27 cellular contexts compared by ENCODE assay signal in genomic region chr11:33948494-33948893, GRCh38. TPM values are rescaled to one million over a fixed set of nuclear protein-coding genes. Genes with fewer than 3 reads are reported as not detected.
"Had no signal": no experiment of that assay in that cellular context is flagged by ENCODE, and none has a peak within 500 bp of the region (broad histone marks: within the 10 kb centered on the region; RNA-seq: fewer than 3 reads in every experiment).

No MANE protein-coding gene starts in this region.

- H3K27ac Mint-ChIP-seq: mesothelial cell of epicardium; natural killer cell treated with Interleukin-12 subunit alpha and Interleukin-12 subunit beta and Interleukin-15 and Interleukin-18, amount 100 ng/mL, for 72 hours; stimulated activated effector memory CD8-positive, alpha-beta T cell treated with anti-CD3 and anti-CD28 coated beads, Interleukin-12 subunit alpha, Interleukin-12 subunit beta, amount 100 ng/mL, for 72 hours; stimulated activated naive CD8-positive, alpha-beta T cell treated with anti-CD3 and anti-CD28 coated beads, Interleukin-15, Interleukin-2, amounts not matched to agents 100 ng/mL and 50 ng/mL, for 24 hours had no signal

- H3K4me1 ChIP-seq: pancreas, prostate gland, suprapubic skin, upper lobe of right lung had no signal

- H3K79me2 ChIP-seq: hepatocyte had no signal

- H3K4me2 ChIP-seq: hepatocyte had no signal

- H3K4me3 ChIP-seq: hepatocyte, left ventricle myocardium inferior, lung, pancreas, prostate gland, skin epidermis, suprapubic skin, thoracic aorta, tibial artery, upper lobe of right lung had no signal

- DNase-seq: islet precursor cell; left ventricle myocardium inferior; mesendoderm; naive B cell; pancreas; right cardiac atrium; stimulated activated CD4-positive, alpha-beta T cell treated with anti-CD3 and anti-CD28 coated beads, Interleukin-12 subunit alpha, Interleukin-12 subunit beta, amount 100 ng/mL, for 4 hours; stimulated activated CD4-positive, alpha-beta T cell treated with anti-CD3 and anti-CD28 coated beads, Interleukin-15, amount 100 ng/mL, for 24 hours; stimulated activated CD4-positive, alpha-beta T cell treated with anti-CD3 and anti-CD28 coated beads, Interleukin-2, amount 100 ng/mL, for 24 hours; stimulated activated CD4-positive, alpha-beta T cell treated with anti-CD3 and anti-CD28 coated beads, Interleukin-4, amount 100 ng/mL, for 24 hours; stimulated activated naive CD4-positive, alpha-beta T cell; tibial artery; trophoblast cell; upper lobe of right lung had no signal

- H3K4me1 Mint-ChIP-seq: mesothelial cell of epicardium; neural crest cell; stimulated activated effector memory CD8-positive, alpha-beta T cell treated with anti-CD3 and anti-CD28 coated beads, Interleukin-12 subunit alpha, Interleukin-12 subunit beta, amount 100 ng/mL, for 72 hours had no signal

- H3K36me3 Mint-ChIP-seq: mesothelial cell of epicardium; naive B cell; natural killer cell treated with Interleukin-12 subunit alpha and Interleukin-12 subunit beta and Interleukin-15 and Interleukin-18, amount 100 ng/mL, for 72 hours; stimulated activated effector memory CD8-positive, alpha-beta T cell treated with anti-CD3 and anti-CD28 coated beads, Interleukin-12 subunit alpha, Interleukin-12 subunit beta, amount 100 ng/mL, for 72 hours had no signal

- H3K27ac ChIP-seq: hepatocyte, left ventricle myocardium inferior, pancreas, prostate gland, skin epidermis, suprapubic skin, thoracic aorta, tibial artery, upper lobe of right lung had no signal

- ATAC-seq: natural killer cell treated with Interleukin-12 subunit alpha and Interleukin-12 subunit beta and Interleukin-15 and Interleukin-18, amount 100 ng/mL, for 72 hours; pancreas; sciatic nerve; stimulated activated effector memory CD8-positive, alpha-beta T cell treated with anti-CD3 and anti-CD28 coated beads, Interleukin-12 subunit alpha, Interleukin-12 subunit beta, amount 100 ng/mL, for 72 hours; upper lobe of right lung had no signal

- H3K9me3 ChIP-seq: left ventricle myocardium inferior, pancreas, prostate gland, suprapubic skin, thoracic aorta, tibial artery, upper lobe of right lung had no signal

- H2AFZ ChIP-seq: hepatocyte had no signal

- H3K36me3 ChIP-seq: left ventricle myocardium inferior, pancreas, prostate gland, suprapubic skin, thoracic aorta, tibial artery, upper lobe of right lung had no signal

- FAIRE-seq: pancreas, urothelium cell line had no signal

- H3K27me3 ChIP-seq: hepatocyte, pancreas, suprapubic skin, tibial artery, upper lobe of right lung had no signal

- H3K9me3 Mint-ChIP-seq: mesothelial cell of epicardium; naive B cell; natural killer cell treated with Interleukin-12 subunit alpha and Interleukin-12 subunit beta and Interleukin-15 and Interleukin-18, amount 100 ng/mL, for 72 hours; neural crest cell; stimulated activated effector memory CD8-positive, alpha-beta T cell treated with anti-CD3 and anti-CD28 coated beads, Interleukin-12 subunit alpha, Interleukin-12 subunit beta, amount 100 ng/mL, for 72 hours; stimulated activated naive CD8-positive, alpha-beta T cell treated with anti-CD3 and anti-CD28 coated beads, Interleukin-15, Interleukin-2, amounts not matched to agents 100 ng/mL and 50 ng/mL, for 24 hours had no signal

- H3K4me3 Mint-ChIP-seq: mesothelial cell of epicardium; naive B cell; natural killer cell treated with Interleukin-12 subunit alpha and Interleukin-12 subunit beta and Interleukin-15 and Interleukin-18, amount 100 ng/mL, for 72 hours; neural crest cell; stimulated activated effector memory CD8-positive, alpha-beta T cell treated with anti-CD3 and anti-CD28 coated beads, Interleukin-12 subunit alpha, Interleukin-12 subunit beta, amount 100 ng/mL, for 72 hours; stimulated activated naive CD8-positive, alpha-beta T cell treated with anti-CD3 and anti-CD28 coated beads, Interleukin-15, Interleukin-2, amounts not matched to agents 100 ng/mL and 50 ng/mL, for 24 hours had no signal

RNA-seq across cellular contexts. Expression of gene LMO2, which starts 56.6 kb away (rescaled TPM):
- total RNA-seq: natural killer cell treated with Interleukin-12 subunit alpha and Interleukin-12 subunit beta and Interleukin-15 and Interleukin-18, amount 100 ng/mL, for 72 hours had no signal
